In genomic region chr16:22813223-22813945, GRCh38 we compare ENCODE assay signal across 8 cellular contexts. TPM values are rescaled to one million over a fixed set of nuclear protein-coding genes. Genes with fewer than 3 reads are reported as not detected.
A peak's percentile ranks its signal among the peaks of the same experiment; 100 is the strongest.
DNase-seq lines count a peak whose midpoint lies in the region; ATAC-seq and TF ChIP-seq lines count a peak whose summit lies in the region.

No MANE protein-coding gene starts in this region.

- H3K4me3 ChIP-seq in left ventricle myocardium inferior (peak overlapping the region; percentile 61), retinal pigment epithelial cell (ENCODE audit: low read length) (no peak overlapping the region)

- intact Hi-C loops in natural killer cell (cut with micrococcal nuclease) = no loop called here
- intact Hi-C loops in left ventricle myocardium inferior (cut with micrococcal nuclease) = no loop called here

- no peak overlapping the region for H3K27ac Mint-ChIP-seq in natural killer cell treated with Interleukin-12 subunit alpha and Interleukin-12 subunit beta and Interleukin-15 and Interleukin-18, amount 100 ng/mL, for 72 hours
- H3K27ac Mint-ChIP-seq in natural killer cell = no peak overlapping the region
- H3K27ac Mint-ChIP-seq in naive thymus-derived CD8-positive, alpha-beta T cell = no peak overlapping the region

- peaks cover 27 to 48% of the 10 kb centered on the region in 2 donors for H3K27me3 Mint-ChIP-seq in natural killer cell treated with Interleukin-12 subunit alpha and Interleukin-12 subunit beta and Interleukin-15 and Interleukin-18, amount 100 ng/mL, for 72 hours
- peaks cover 30 to 39% of the 10 kb centered on the region in 2 donors for H3K27me3 Mint-ChIP-seq in natural killer cell (ENCODE audit: low read depth in 2 of 2)
- peaks cover 44% of the 10 kb centered on the region for H3K27me3 Mint-ChIP-seq in activated T-cell treated with anti-CD3 and anti-CD28 coated beads, Interleukin-2, amount 50 U/mL, for 4 hours (ENCODE audit: low read depth)
- peaks cover 19 to 65% (median 40%) of the 10 kb centered on the region in 5 donors for H3K27me3 Mint-ChIP-seq in naive thymus-derived CD8-positive, alpha-beta T cell

- H3K4me3 Mint-ChIP-seq in natural killer cell treated with Interleukin-12 subunit alpha and Interleukin-12 subunit beta and Interleukin-15 and Interleukin-18, amount 100 ng/mL, for 72 hours = no peak overlapping the region
- no peak overlapping the region for H3K4me3 Mint-ChIP-seq in natural killer cell
- no peak overlapping the region for H3K4me3 Mint-ChIP-seq in activated T-cell treated with anti-CD3 and anti-CD28 coated beads, Interleukin-2, amount 50 U/mL, for 4 hours
- H3K4me3 Mint-ChIP-seq in naive thymus-derived CD8-positive, alpha-beta T cell = no peak overlapping the region

- H3K9me3 Mint-ChIP-seq in natural killer cell treated with Interleukin-12 subunit alpha and Interleukin-12 subunit beta and Interleukin-15 and Interleukin-18, amount 100 ng/mL, for 72 hours = no peaks in the 10 kb centered on the region
- H3K9me3 Mint-ChIP-seq in natural killer cell = no peaks in the 10 kb centered on the region
- no peaks in the 10 kb centered on the region for H3K9me3 Mint-ChIP-seq in activated T-cell treated with anti-CD3 and anti-CD28 coated beads, Interleukin-2, amount 50 U/mL, for 4 hours
- H3K9me3 Mint-ChIP-seq in naive thymus-derived CD8-positive, alpha-beta T cell = no peaks in the 10 kb centered on the region

- DNase-seq in natural killer cell treated with Interleukin-12 subunit alpha and Interleukin-12 subunit beta and Interleukin-15 and Interleukin-18, amount 100 ng/mL, for 72 hours (ENCODE audit: low spot score) = no peak
- DNase-seq in natural killer cell = no peak
- no peak for DNase-seq in activated T-cell treated with anti-CD3 and anti-CD28 coated beads, Interleukin-2, amount 50 U/mL, for 4 hours
- peak; percentile 42 for DNase-seq in left ventricle myocardium inferior
- peak; percentile 4 for DNase-seq in retinal pigment epithelial cell (ENCODE audit: low read depth)
- no peak for DNase-seq in naive thymus-derived CD8-positive, alpha-beta T cell
- no peak for DNase-seq in DMS153 treated with DMSO at 0.1 percent for 48 hours (lab: John Stamatoyannopoulos, UW; ENCODE audit: unreplicated experiment)

- POLR2A ChIA-PET in naive thymus-derived CD8-positive, alpha-beta T cell (lab: Charles Lee) = no interaction called here

- H3K4me1 ChIP-seq in left ventricle myocardium inferior = peaks cover 18% of the 10 kb centered on the region

- no peaks in the 10 kb centered on the region for H3K9me3 ChIP-seq in left ventricle myocardium inferior (replicated peaks)

- TF ChIP-seq CTCF in natural killer cell (IDR thresholded peaks at IDR 0.05) (no peak), left ventricle myocardium inferior (IDR thresholded peaks at IDR 0.05; ENCODE audit: borderline replicate concordance) (peak; percentile 67), retinal pigment epithelial cell (conservative IDR thresholded peaks at IDR 0.05; ENCODE audit: low read depth, low read length) (peak; percentile 82)

- H3K27me3 ChIP-seq in left ventricle myocardium inferior (ENCODE audit: low read depth) = peaks cover 83% of the 10 kb centered on the region

- H3K27ac ChIP-seq in left ventricle myocardium inferior (replicated peaks) = no peak overlapping the region

- H3K36me3 ChIP-seq in left ventricle myocardium inferior = no peaks in the 10 kb centered on the region

- H3K36me3 Mint-ChIP-seq in natural killer cell treated with Interleukin-12 subunit alpha and Interleukin-12 subunit beta and Interleukin-15 and Interleukin-18, amount 100 ng/mL, for 72 hours = no peaks in the 10 kb centered on the region
- no peaks in the 10 kb centered on the region for H3K36me3 Mint-ChIP-seq in natural killer cell
- no peaks in the 10 kb centered on the region for H3K36me3 Mint-ChIP-seq in activated T-cell treated with anti-CD3 and anti-CD28 coated beads, Interleukin-2, amount 50 U/mL, for 4 hours (ENCODE audit: insufficient read depth)
- no peaks in the 10 kb centered on the region for H3K36me3 Mint-ChIP-seq in naive thymus-derived CD8-positive, alpha-beta T cell

- H3K4me1 Mint-ChIP-seq in natural killer cell treated with Interleukin-12 subunit alpha and Interleukin-12 subunit beta and Interleukin-15 and Interleukin-18, amount 100 ng/mL, for 72 hours (ENCODE audit: low read depth in 2 of 2) = no peaks in the 10 kb centered on the region
- H3K4me1 Mint-ChIP-seq in natural killer cell = no peaks in the 10 kb centered on the region
- H3K4me1 Mint-ChIP-seq in activated T-cell treated with anti-CD3 and anti-CD28 coated beads, Interleukin-2, amount 50 U/mL, for 4 hours (ENCODE audit: low read depth) = peaks cover 4% of the 10 kb centered on the region
- H3K4me1 Mint-ChIP-seq in naive thymus-derived CD8-positive, alpha-beta T cell = peaks cover 0 to 2% (median 0%) of the 10 kb centered on the region in 4 donors

- peak; percentile 56 to 63 for ATAC-seq in natural killer cell treated with Interleukin-12 subunit alpha and Interleukin-12 subunit beta and Interleukin-15 and Interleukin-18, amount 100 ng/mL, for 72 hours
- ATAC-seq in natural killer cell (no peak), GM18873 (IDR thresholded peaks at IDR 0.05; ENCODE audit: low FRiP score, unreplicated experiment) (no peak)
- peak; percentile 68 to 69 for ATAC-seq in activated T-cell treated with anti-CD3 and anti-CD28 coated beads, Interleukin-2, amount 50 U/mL, for 4 hours
- no peak for ATAC-seq in naive thymus-derived CD8-positive, alpha-beta T cell

RNA-seq across cellular contexts. Expression of gene HS3ST2, which starts 0.6 kb away (rescaled TPM):
- total RNA-seq in natural killer cell treated with Interleukin-12 subunit alpha and Interleukin-12 subunit beta and Interleukin-15 and Interleukin-18, amount 100 ng/mL, for 72 hours = not detected
- not detected for total RNA-seq in natural killer cell
- not detected for total RNA-seq in activated T-cell treated with anti-CD3 and anti-CD28 coated beads, Interleukin-2, amount 50 U/mL, for 4 hours
- total RNA-seq in left ventricle myocardium inferior = 0.38 TPM
- not detected for total RNA-seq in naive thymus-derived CD8-positive, alpha-beta T cell
- not detected for polyA plus RNA-seq in naive thymus-derived CD8-positive, alpha-beta T cell

Comparison
In these comparisons a context has a peak if more than half of its experiments do, and no peak if none do; other contexts are left out.
1. ATAC-seq: peak in natural killer cell treated with Interleukin-12 subunit alpha and Interleukin-12 subunit beta and Interleukin-15 and Interleukin-18, amount 100 ng/mL, for 72 hours (2 of 2) and activated T-cell treated with anti-CD3 and anti-CD28 coated beads, Interleukin-2, amount 50 U/mL, for 4 hours (2 of 2); none in natural killer cell (0 of 3), naive thymus-derived CD8-positive, alpha-beta T cell (0 of 2) and GM18873 (single experiment).
2. DNase-seq: peak in left ventricle myocardium inferior (single experiment) and retinal pigment epithelial cell (single experiment); none in natural killer cell treated with Interleukin-12 subunit alpha and Interleukin-12 subunit beta and Interleukin-15 and Interleukin-18, amount 100 ng/mL, for 72 hours (single experiment), natural killer cell (single experiment), activated T-cell treated with anti-CD3 and anti-CD28 coated beads, Interleukin-2, amount 50 U/mL, for 4 hours (single experiment), naive thymus-derived CD8-positive, alpha-beta T cell (0 of 10) and DMS153 treated with DMSO at 0.1 percent for 48 hours (single experiment).